Comparison of ENCODE assay signal across 14 cellular contexts in genomic region chr1:13239633-13240032, GRCh38. TPM values are rescaled to one million over a fixed set of nuclear protein-coding genes. Genes with fewer than 3 reads are reported as not detected.
"Had no signal": no experiment of that assay in that cellular context is flagged by ENCODE, and none has a peak within 500 bp of the region (broad histone marks: within the 10 kb centered on the region; RNA-seq: fewer than 3 reads in every experiment).

No MANE protein-coding gene starts in this region.

RNA-seq across cellular contexts. Expression of gene PRAMEF18, which starts 13.7 kb away (rescaled TPM):
- total RNA-seq: activated B cell treated with CpG ODN at 0.5 μM for 24 hours; activated CD4-positive, alpha-beta memory T cell treated with anti-CD3 and anti-CD28 coated beads for 36 hours; activated CD4-positive, alpha-beta memory T cell treated with anti-CD3 and anti-CD28 coated beads, Interleukin-2, amount 10 ng/mL, durations not matched to agents 7 days and 5 days; activated CD4-positive, alpha-beta T cell treated with anti-CD3 and anti-CD28 coated beads for 36 hours; activated CD4-positive, alpha-beta T cell treated with anti-CD3 and anti-CD28 coated beads, Interleukin-2, amount 10 ng/mL, durations not matched to agents 24 days and 14 days; activated CD4-positive, alpha-beta T cell treated with anti-CD3 and anti-CD28 coated beads, Interleukin-2, amount 10 ng/mL, durations not matched to agents 7 days and 5 days; activated CD8-positive, alpha-beta memory T cell treated with anti-CD3 and anti-CD28 coated beads for 36 hours; activated CD8-positive, alpha-beta memory T cell treated with anti-CD3 and anti-CD28 coated beads, Interleukin-2, amount 10 ng/mL, durations not matched to agents 7 days and 5 days; activated CD8-positive, alpha-beta T cell treated with anti-CD3 and anti-CD28 coated beads for 36 hours; activated CD8-positive, alpha-beta T cell treated with anti-CD3 and anti-CD28 coated beads, Interleukin-2, amount 10 ng/mL, durations not matched to agents 7 days and 5 days; T-helper 1 cell treated with Interleukin-12 subunit alpha and Interleukin-12 subunit beta and Interleukin-4 antibody, amounts not matched to agents 30 ng/mL and 1 ng/mL, for 36 hours; T-helper 17 cell; T-helper 2 cell treated with Interferon-gamma antibody and Interleukin-4, amounts not matched to agents 100 ng/mL and 5 ng/mL, for 36 hours; WTC11 had no signal

RNA-seq across cellular contexts. Expression of gene PRAMEF5, which starts 14.4 kb away (rescaled TPM):
- total RNA-seq: activated B cell treated with CpG ODN at 0.5 μM for 24 hours; activated CD4-positive, alpha-beta memory T cell treated with anti-CD3 and anti-CD28 coated beads for 36 hours; activated CD4-positive, alpha-beta memory T cell treated with anti-CD3 and anti-CD28 coated beads, Interleukin-2, amount 10 ng/mL, durations not matched to agents 7 days and 5 days; activated CD4-positive, alpha-beta T cell treated with anti-CD3 and anti-CD28 coated beads for 36 hours; activated CD4-positive, alpha-beta T cell treated with anti-CD3 and anti-CD28 coated beads, Interleukin-2, amount 10 ng/mL, durations not matched to agents 24 days and 14 days; activated CD4-positive, alpha-beta T cell treated with anti-CD3 and anti-CD28 coated beads, Interleukin-2, amount 10 ng/mL, durations not matched to agents 7 days and 5 days; activated CD8-positive, alpha-beta memory T cell treated with anti-CD3 and anti-CD28 coated beads for 36 hours; activated CD8-positive, alpha-beta memory T cell treated with anti-CD3 and anti-CD28 coated beads, Interleukin-2, amount 10 ng/mL, durations not matched to agents 7 days and 5 days; activated CD8-positive, alpha-beta T cell treated with anti-CD3 and anti-CD28 coated beads for 36 hours; activated CD8-positive, alpha-beta T cell treated with anti-CD3 and anti-CD28 coated beads, Interleukin-2, amount 10 ng/mL, durations not matched to agents 7 days and 5 days; T-helper 1 cell treated with Interleukin-12 subunit alpha and Interleukin-12 subunit beta and Interleukin-4 antibody, amounts not matched to agents 30 ng/mL and 1 ng/mL, for 36 hours; T-helper 17 cell; T-helper 2 cell treated with Interferon-gamma antibody and Interleukin-4, amounts not matched to agents 100 ng/mL and 5 ng/mL, for 36 hours; WTC11 had no signal

RNA-seq across cellular contexts. Expression of gene PRAMEF13, which starts 38.4 kb away (rescaled TPM):
- total RNA-seq: activated B cell treated with CpG ODN at 0.5 μM for 24 hours; activated CD4-positive, alpha-beta memory T cell treated with anti-CD3 and anti-CD28 coated beads for 36 hours; activated CD4-positive, alpha-beta memory T cell treated with anti-CD3 and anti-CD28 coated beads, Interleukin-2, amount 10 ng/mL, durations not matched to agents 7 days and 5 days; activated CD4-positive, alpha-beta T cell treated with anti-CD3 and anti-CD28 coated beads for 36 hours; activated CD4-positive, alpha-beta T cell treated with anti-CD3 and anti-CD28 coated beads, Interleukin-2, amount 10 ng/mL, durations not matched to agents 24 days and 14 days; activated CD4-positive, alpha-beta T cell treated with anti-CD3 and anti-CD28 coated beads, Interleukin-2, amount 10 ng/mL, durations not matched to agents 7 days and 5 days; activated CD8-positive, alpha-beta memory T cell treated with anti-CD3 and anti-CD28 coated beads for 36 hours; activated CD8-positive, alpha-beta memory T cell treated with anti-CD3 and anti-CD28 coated beads, Interleukin-2, amount 10 ng/mL, durations not matched to agents 7 days and 5 days; activated CD8-positive, alpha-beta T cell treated with anti-CD3 and anti-CD28 coated beads for 36 hours; activated CD8-positive, alpha-beta T cell treated with anti-CD3 and anti-CD28 coated beads, Interleukin-2, amount 10 ng/mL, durations not matched to agents 7 days and 5 days; T-helper 1 cell treated with Interleukin-12 subunit alpha and Interleukin-12 subunit beta and Interleukin-4 antibody, amounts not matched to agents 30 ng/mL and 1 ng/mL, for 36 hours; T-helper 17 cell; T-helper 2 cell treated with Interferon-gamma antibody and Interleukin-4, amounts not matched to agents 100 ng/mL and 5 ng/mL, for 36 hours; WTC11 had no signal

RNA-seq across cellular contexts. Expression of gene PRAMEF8, which starts 45.3 kb away (rescaled TPM):
- total RNA-seq: activated B cell treated with CpG ODN at 0.5 μM for 24 hours; activated CD4-positive, alpha-beta memory T cell treated with anti-CD3 and anti-CD28 coated beads for 36 hours; activated CD4-positive, alpha-beta memory T cell treated with anti-CD3 and anti-CD28 coated beads, Interleukin-2, amount 10 ng/mL, durations not matched to agents 7 days and 5 days; activated CD4-positive, alpha-beta T cell treated with anti-CD3 and anti-CD28 coated beads for 36 hours; activated CD4-positive, alpha-beta T cell treated with anti-CD3 and anti-CD28 coated beads, Interleukin-2, amount 10 ng/mL, durations not matched to agents 24 days and 14 days; activated CD4-positive, alpha-beta T cell treated with anti-CD3 and anti-CD28 coated beads, Interleukin-2, amount 10 ng/mL, durations not matched to agents 7 days and 5 days; activated CD8-positive, alpha-beta memory T cell treated with anti-CD3 and anti-CD28 coated beads for 36 hours; activated CD8-positive, alpha-beta memory T cell treated with anti-CD3 and anti-CD28 coated beads, Interleukin-2, amount 10 ng/mL, durations not matched to agents 7 days and 5 days; activated CD8-positive, alpha-beta T cell treated with anti-CD3 and anti-CD28 coated beads for 36 hours; activated CD8-positive, alpha-beta T cell treated with anti-CD3 and anti-CD28 coated beads, Interleukin-2, amount 10 ng/mL, durations not matched to agents 7 days and 5 days; T-helper 1 cell treated with Interleukin-12 subunit alpha and Interleukin-12 subunit beta and Interleukin-4 antibody, amounts not matched to agents 30 ng/mL and 1 ng/mL, for 36 hours; T-helper 17 cell; T-helper 2 cell treated with Interferon-gamma antibody and Interleukin-4, amounts not matched to agents 100 ng/mL and 5 ng/mL, for 36 hours; WTC11 had no signal
